ENCODE assay signal across 8 cellular contexts in the genomic region with DNA sequence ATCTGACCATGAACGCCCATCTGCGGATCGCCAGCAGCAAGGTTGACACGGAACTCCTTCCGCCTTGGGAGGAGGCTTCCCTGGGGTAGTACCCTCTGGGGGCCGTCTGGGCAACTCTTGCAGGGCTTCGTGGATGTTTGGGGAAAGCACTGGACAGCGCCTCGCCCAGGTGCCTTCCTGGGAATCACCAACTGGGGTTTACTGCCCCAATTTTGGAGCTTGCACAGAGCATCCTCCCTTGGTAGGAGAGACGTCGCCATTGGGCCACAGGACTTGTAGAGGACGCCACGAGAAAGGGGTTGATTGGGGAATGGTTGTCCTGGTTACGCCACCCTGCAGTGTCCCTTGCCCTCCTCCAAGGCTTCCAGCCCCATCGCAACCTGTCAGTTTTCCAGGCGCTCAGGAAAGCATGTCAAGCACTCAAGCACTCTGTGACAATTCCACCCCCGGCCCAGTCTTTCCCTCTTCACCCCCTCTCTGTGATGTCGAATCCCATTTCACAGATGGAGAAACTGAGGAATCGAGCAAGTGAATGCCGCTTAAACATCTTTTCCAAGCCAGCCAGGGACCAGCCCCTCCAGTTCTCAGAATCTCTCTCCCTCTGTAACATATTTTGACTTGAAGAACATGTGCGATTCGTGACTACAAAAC. TPM values are rescaled to one million over a fixed set of nuclear protein-coding genes. Genes with fewer than 3 reads are reported as not detected.
DNase-seq lines count a peak whose midpoint lies in the region; ATAC-seq and TF ChIP-seq lines count a peak whose summit lies in the region.

No MANE protein-coding gene starts in this region.

- H3K27me3 ChIP-seq in neutrophil, result peaks cover 65% of the 10 kb centered on the region

- H3K9me3 Mint-ChIP-seq in activated CD4-positive, alpha-beta memory T cell treated with anti-CD3 and anti-CD28 coated beads for 36 hours, result no peaks in the 10 kb centered on the region

- H3K36me3 Mint-ChIP-seq in activated CD4-positive, alpha-beta memory T cell treated with anti-CD3 and anti-CD28 coated beads for 36 hours, result peaks cover 1% of the 10 kb centered on the region

- TF ChIP-seq CTCF in foreskin fibroblast (IDR thresholded peaks at IDR 0.05; ENCODE audit: low read depth, low read length), result no peak
- no peak for TF ChIP-seq CTCF in neutrophil (IDR thresholded peaks at IDR 0.05)

- no peak overlapping the region for H3K27ac ChIP-seq in neutrophil

- CTCF ChIA-PET in activated CD4-positive, alpha-beta memory T cell treated with anti-CD3 and anti-CD28 coated beads for 36 hours (lab: Charles Lee), result interaction anchor here (0.6 kb wide), 1 partner anchor 209 kb away, joined by 3 read pairs; no protein-coding TSS in a partner anchor

- no peaks in the 10 kb centered on the region for H3K9me3 ChIP-seq in neutrophil

- H3K27ac Mint-ChIP-seq in activated CD4-positive, alpha-beta memory T cell treated with anti-CD3 and anti-CD28 coated beads for 36 hours, result peak overlapping the region; percentile 74

- POLR2A ChIA-PET in activated CD4-positive, alpha-beta memory T cell treated with anti-CD3 and anti-CD28 coated beads for 36 hours (lab: Charles Lee), result no interaction called here

- H3K27me3 Mint-ChIP-seq in activated CD4-positive, alpha-beta memory T cell treated with anti-CD3 and anti-CD28 coated beads for 36 hours, result peaks cover 8% of the 10 kb centered on the region

- peak; percentile 60 for DNase-seq in activated CD8-positive, alpha-beta memory T cell treated with anti-CD3 and anti-CD28 coated beads for 24 hours
- DNase-seq in activated CD8-positive, alpha-beta memory T cell treated with anti-CD3 and anti-CD28 coated beads, Interleukin-2, amount 50 U/mL, for 4 hours, result no peak
- DNase-seq in activated CD4-positive, alpha-beta memory T cell treated with anti-CD3 and anti-CD28 coated beads for 36 hours, result no peak
- DNase-seq in foreskin fibroblast, result peak; percentile 29 to 57

- peak overlapping the region; percentile 73 for H3K4me3 Mint-ChIP-seq in activated CD4-positive, alpha-beta memory T cell treated with anti-CD3 and anti-CD28 coated beads for 36 hours

- H3K4me1 Mint-ChIP-seq in activated CD4-positive, alpha-beta memory T cell treated with anti-CD3 and anti-CD28 coated beads for 36 hours (ENCODE audit: low read depth), result peaks cover 24% of the 10 kb centered on the region

- ATAC-seq in HG03439 (IDR thresholded peaks at IDR 0.05; ENCODE audit: unreplicated experiment), result no peak
- ATAC-seq in GM18505 (IDR thresholded peaks at IDR 0.05; ENCODE audit: unreplicated experiment), result no peak
- no peak for ATAC-seq in HG03039 (IDR thresholded peaks at IDR 0.05; ENCODE audit: unreplicated experiment)

- H3K4me1 ChIP-seq in neutrophil (ENCODE audit: control insufficient read depth in 1 of 2, insufficient read depth in 1 of 2, low read depth in 1 of 2, low read length in 1 of 2), result peaks cover 18% of the 10 kb centered on the region in 2 experiments

- intact Hi-C loops in activated CD4-positive, alpha-beta memory T cell treated with anti-CD3 and anti-CD28 coated beads for 36 hours (cut with micrococcal nuclease), result loop anchor here (2.0 to 10.0 kb wide), 3 partner anchors 23 to 1278 kb away; partner anchors contain the start of gene CD82

- no peaks in the 10 kb centered on the region for H3K36me3 ChIP-seq in neutrophil

- H3K4me3 ChIP-seq in foreskin fibroblast (ENCODE audit: low read depth in 1 of 2, low read length in 2 of 2), result peak overlapping the region; percentile 57 to 62
- H3K4me3 ChIP-seq in neutrophil (ENCODE audit: low read depth in 1 of 2, low read length in 1 of 2), result peak overlapping the region; percentile 67 to 78

- TF ChIP-seq POLR2A in GM18505 (IDR thresholded peaks at IDR 0.05; ENCODE audit: borderline replicate concordance, extremely low read depth, insufficient read depth, insufficient read length), result no peak

RNA-seq across cellular contexts. Expression of gene PRDM11, which starts 0.9 kb away (rescaled TPM):
- total RNA-seq in activated CD4-positive, alpha-beta memory T cell treated with anti-CD3 and anti-CD28 coated beads for 36 hours, result 1 to 10 TPM; 1.1 to 1.2 TPM

Comparison
In these comparisons a context has a peak if more than half of its experiments do, and no peak if none do; other contexts are left out.
1. DNase-seq: peak in activated CD8-positive, alpha-beta memory T cell treated with anti-CD3 and anti-CD28 coated beads for 24 hours (single experiment) and foreskin fibroblast (2 of 2); none in activated CD8-positive, alpha-beta memory T cell treated with anti-CD3 and anti-CD28 coated beads, Interleukin-2, amount 50 U/mL, for 4 hours (single experiment) and activated CD4-positive, alpha-beta memory T cell treated with anti-CD3 and anti-CD28 coated beads for 36 hours (single experiment).